6 cellular contexts compared by ENCODE assay signal in the genomic region with DNA sequence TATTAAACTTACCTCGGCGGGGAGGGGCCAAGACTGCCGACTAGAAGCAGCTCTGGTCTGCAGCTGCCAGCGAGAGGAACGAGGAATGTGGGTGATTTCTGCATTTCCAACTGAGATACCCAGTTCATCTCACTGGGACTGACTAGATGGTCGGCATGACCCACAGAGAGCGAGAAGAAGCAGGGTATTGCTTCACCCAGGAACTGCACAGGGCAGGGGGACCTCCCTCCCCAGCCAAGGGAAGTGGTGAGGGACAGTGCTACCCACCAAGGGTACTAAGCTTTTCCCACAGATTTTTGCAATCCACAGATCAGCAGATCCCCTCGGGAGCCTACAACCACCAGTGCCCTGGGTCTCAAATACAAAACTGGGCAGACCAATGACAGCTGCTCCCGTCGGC. TPM values are rescaled to one million over a fixed set of nuclear protein-coding genes. Genes with fewer than 3 reads are reported as not detected.
"Had no signal": no experiment of that assay in that cellular context is flagged by ENCODE, and none has a peak within 500 bp of the region (broad histone marks: within the 10 kb centered on the region; RNA-seq: fewer than 3 reads in every experiment).

No MANE protein-coding gene starts in this region.

RNA-seq across cellular contexts. Expression of a gene that starts 17.6 kb away (rescaled TPM):
- total RNA-seq: OCI-LY7, Right ventricle myocardium inferior, Right ventricle myocardium superior, SJSA1, SK-MEL-5 had no signal
- polyA plus RNA-seq: SK-N-SH had no signal
